ENCODE assay signal across 11 cellular contexts in the genomic region with DNA sequence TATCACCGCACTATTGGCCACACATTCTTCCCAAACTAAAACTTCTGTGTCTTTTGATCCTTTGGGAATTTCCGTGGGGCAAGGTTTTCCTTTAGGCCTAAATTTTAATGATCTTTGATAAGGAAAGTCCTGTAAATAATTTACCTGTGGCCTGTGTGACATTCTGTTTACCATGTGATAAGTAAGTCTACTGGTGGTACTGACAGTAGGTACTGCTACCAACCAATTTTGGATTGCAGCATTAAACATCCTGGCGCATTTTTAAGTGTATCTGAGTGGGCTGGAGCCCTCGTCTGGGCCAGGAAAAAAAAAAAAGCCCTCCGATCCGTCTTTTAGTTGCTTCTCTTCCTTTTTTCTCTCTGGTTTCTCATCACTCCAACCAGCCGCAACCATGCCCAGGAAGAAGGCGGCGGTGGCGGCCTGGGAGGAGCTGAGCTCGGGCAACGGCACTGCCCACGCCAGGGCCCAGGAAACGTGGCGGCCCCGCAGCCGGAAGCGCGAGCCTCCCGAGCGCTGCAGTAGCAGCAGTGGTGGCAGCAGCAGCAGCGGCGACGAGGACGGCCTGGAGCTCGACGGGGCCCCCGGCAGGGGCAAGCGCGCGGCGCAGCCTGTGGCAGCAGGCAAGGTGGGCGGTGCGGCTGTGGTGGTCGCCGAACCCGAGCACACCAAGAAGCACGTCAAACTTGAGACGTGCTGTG. TPM values are rescaled to one million over a fixed set of nuclear protein-coding genes. Genes with fewer than 3 reads are reported as not detected.
A peak's percentile ranks its signal among the peaks of the same experiment; 100 is the strongest.
DNase-seq lines count a peak whose midpoint lies in the region; ATAC-seq, FAIRE-seq and TF ChIP-seq lines count a peak whose summit lies in the region.
"Had no signal": no experiment of that assay in that cellular context is flagged by ENCODE, and none has a peak within 500 bp of the region (broad histone marks: within the 10 kb centered on the region; RNA-seq: fewer than 3 reads in every experiment).

No MANE protein-coding gene starts in this region.

- H3K27me3 Mint-ChIP-seq in activated naive CD8-positive, alpha-beta T cell treated with anti-CD3 and anti-CD28 coated beads, Interleukin-2, amount 50 U/mL, for 24 hours: no peaks in the 10 kb centered on the region

- DNase-seq in CD1c-positive myeloid dendritic cell (ENCODE audit: extremely low spot score) (peak; percentile 64), H54 (ENCODE audit: insufficient read length, low spot score) (no peak), nucleus accumbens (lab: John Stamatoyannopoulos, UW) (no peak), occipital lobe (lab: John Stamatoyannopoulos, UW) (no peak), LoVo (ENCODE audit: low spot score) (no peak)
- peak; percentile 52 for DNase-seq in activated naive CD8-positive, alpha-beta T cell treated with anti-CD3 and anti-CD28 coated beads, Interleukin-2, amount 50 U/mL, for 24 hours
- DNase-seq: BE2C, NCI-H1694 treated with DMSO at 0.1 percent for 48 hours had no signal

- FAIRE-seq in H54 (lab: Jason Lieb, UNC): no peak

- no peaks in the 10 kb centered on the region for H3K36me3 ChIP-seq in rectal smooth muscle tissue (ENCODE audit: control insufficient read depth, insufficient read depth, low read length)
- H3K36me3 ChIP-seq: BE2C, SJSA1 had no signal

- H3K27ac ChIP-seq in VCaP: peak overlapping the region; percentile 98
- no peak overlapping the region for H3K27ac ChIP-seq in rectal smooth muscle tissue (ENCODE audit: low read depth, low read length)
- H3K27ac ChIP-seq: SJSA1 had no signal

- ATAC-seq in activated naive CD8-positive, alpha-beta T cell treated with anti-CD3 and anti-CD28 coated beads, Interleukin-2, amount 50 U/mL, for 24 hours: peak; percentile 68

- H3K4me1 ChIP-seq in rectal smooth muscle tissue (ENCODE audit: control insufficient read depth, insufficient read depth, low read length): no peaks in the 10 kb centered on the region
- H3K4me1 ChIP-seq: BE2C, SJSA1 had no signal

- no peaks in the 10 kb centered on the region for H3K36me3 Mint-ChIP-seq in activated naive CD8-positive, alpha-beta T cell treated with anti-CD3 and anti-CD28 coated beads, Interleukin-2, amount 50 U/mL, for 24 hours (ENCODE audit: low read depth)

- peak overlapping the region; percentile 55 for H3K4me3 Mint-ChIP-seq in activated naive CD8-positive, alpha-beta T cell treated with anti-CD3 and anti-CD28 coated beads, Interleukin-2, amount 50 U/mL, for 24 hours

- H3K9me3 Mint-ChIP-seq in activated naive CD8-positive, alpha-beta T cell treated with anti-CD3 and anti-CD28 coated beads, Interleukin-2, amount 50 U/mL, for 24 hours: no peaks in the 10 kb centered on the region

- peak overlapping the region; percentile 76 for H3K27ac Mint-ChIP-seq in activated naive CD8-positive, alpha-beta T cell treated with anti-CD3 and anti-CD28 coated beads, Interleukin-2, amount 50 U/mL, for 24 hours

- TF ChIP-seq POLR2A in H54 (IDR thresholded peaks at IDR 0.05; ENCODE audit: low read depth, low read length): no peak

- H3K4me3 ChIP-seq in rectal smooth muscle tissue (ENCODE audit: low read length): peak overlapping the region; percentile 36
- H3K4me3 ChIP-seq: SJSA1 had no signal

- H3K4me1 Mint-ChIP-seq in activated naive CD8-positive, alpha-beta T cell treated with anti-CD3 and anti-CD28 coated beads, Interleukin-2, amount 50 U/mL, for 24 hours: peaks cover 13% of the 10 kb centered on the region

- H3K27me3 ChIP-seq in rectal smooth muscle tissue (ENCODE audit: control insufficient read depth, insufficient read depth, low read length): no peaks in the 10 kb centered on the region
- H3K27me3 ChIP-seq: BE2C, SJSA1 had no signal

- no peak overlapping the region for H3K9ac ChIP-seq in rectal smooth muscle tissue (ENCODE audit: low read length)

- TF ChIP-seq CTCF in VCaP (conservative IDR thresholded peaks at IDR 0.05): 0 out of 2 replicates have a peak, but pooled peaks have one; percentile 8

RNA-seq across cellular contexts. Expression of a gene that starts 33.6 kb away (rescaled TPM):
- 23.6 TPM for total RNA-seq in occipital lobe

RNA-seq across cellular contexts. Expression of a gene that starts 47.9 kb away (rescaled TPM):
- total RNA-seq in occipital lobe: not detected
- total RNA-seq: SJSA1 had no signal

Comparison
In these comparisons a context has a peak if more than half of its experiments do, and no peak if none do; other contexts are left out.
1. DNase-seq: peak in CD1c-positive myeloid dendritic cell (single experiment) and activated naive CD8-positive, alpha-beta T cell treated with anti-CD3 and anti-CD28 coated beads, Interleukin-2, amount 50 U/mL, for 24 hours (single experiment); none in H54 (single experiment), nucleus accumbens (0 of 56), occipital lobe (single experiment) and LoVo (single experiment).